Comparison of ENCODE assay signal across 1 cellular context in the genomic region with DNA sequence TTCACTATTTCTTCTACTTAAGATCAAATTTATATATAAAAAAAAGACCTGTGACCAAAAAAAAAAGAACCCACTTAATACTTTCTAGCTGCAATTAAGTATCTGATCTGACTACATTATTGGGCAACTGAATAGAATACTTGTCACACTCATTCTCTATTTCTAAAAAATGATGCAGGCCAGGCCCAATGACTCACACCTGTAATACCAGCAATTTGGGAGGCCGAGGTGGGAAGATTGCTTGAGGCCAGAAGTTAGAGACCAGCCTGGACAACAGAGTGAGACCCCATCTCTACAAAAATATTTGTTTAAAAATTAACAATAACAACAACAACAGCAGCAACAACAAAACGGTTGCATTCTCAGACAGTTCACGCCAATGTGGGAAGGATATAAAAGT.
TF ChIP-seq lines count a peak whose summit lies in the region.

No MANE protein-coding gene starts in this region.

TF ChIP-seq in GM12878, 131 proteins besides CTCF, POLR2A, EP300 and RAD21:
- TF ChIP-seq, protein P1, sequence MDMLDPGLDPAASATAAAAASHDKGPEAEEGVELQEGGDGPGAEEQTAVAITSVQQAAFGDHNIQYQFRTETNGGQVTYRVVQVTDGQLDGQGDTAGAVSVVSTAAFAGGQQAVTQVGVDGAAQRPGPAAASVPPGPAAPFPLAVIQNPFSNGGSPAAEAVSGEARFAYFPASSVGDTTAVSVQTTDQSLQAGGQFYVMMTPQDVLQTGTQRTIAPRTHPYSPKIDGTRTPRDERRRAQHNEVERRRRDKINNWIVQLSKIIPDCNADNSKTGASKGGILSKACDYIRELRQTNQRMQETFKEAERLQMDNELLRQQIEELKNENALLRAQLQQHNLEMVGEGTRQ (IDR thresholded peaks at IDR 0.05; ENCODE audit: borderline replicate concordance, low read depth, low read length), result no peak
- no peak for TF ChIP-seq ZNF207 (IDR thresholded peaks at IDR 0.05; ENCODE audit: borderline replicate concordance)
- TF ChIP-seq HSF1 (IDR thresholded peaks at IDR 0.05; ENCODE audit: low read depth, low read length), result no peak
- no peak for TF ChIP-seq CBFB (IDR thresholded peaks at IDR 0.05; ENCODE audit: low read depth)
- TF ChIP-seq, protein P2, sequence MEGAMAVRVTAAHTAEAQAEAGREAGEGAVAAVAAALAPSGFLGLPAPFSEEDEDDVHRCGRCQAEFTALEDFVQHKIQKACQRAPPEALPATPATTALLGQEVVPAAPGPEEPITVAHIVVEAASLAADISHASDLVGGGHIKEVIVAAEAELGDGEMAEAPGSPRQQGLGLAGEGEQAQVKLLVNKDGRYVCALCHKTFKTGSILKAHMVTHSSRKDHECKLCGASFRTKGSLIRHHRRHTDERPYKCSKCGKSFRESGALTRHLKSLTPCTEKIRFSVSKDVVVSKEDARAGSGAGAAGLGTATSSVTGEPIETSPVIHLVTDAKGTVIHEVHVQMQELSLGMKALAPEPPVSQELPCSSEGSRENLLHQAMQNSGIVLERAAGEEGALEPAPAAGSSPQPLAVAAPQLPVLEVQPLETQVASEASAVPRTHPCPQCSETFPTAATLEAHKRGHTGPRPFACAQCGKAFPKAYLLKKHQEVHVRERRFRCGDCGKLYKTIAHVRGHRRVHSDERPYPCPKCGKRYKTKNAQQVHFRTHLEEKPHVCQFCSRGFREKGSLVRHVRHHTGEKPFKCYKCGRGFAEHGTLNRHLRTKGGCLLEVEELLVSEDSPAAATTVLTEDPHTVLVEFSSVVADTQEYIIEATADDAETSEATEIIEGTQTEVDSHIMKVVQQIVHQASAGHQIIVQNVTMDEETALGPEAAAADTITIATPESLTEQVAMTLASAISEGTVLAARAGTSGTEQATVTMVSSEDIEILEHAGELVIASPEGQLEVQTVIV (IDR thresholded peaks at IDR 0.05; ENCODE audit: borderline replicate concordance, partially characterized antibody), result no peak
- TF ChIP-seq ZBTB11 (CRISPR knock-in tag; IDR thresholded peaks at IDR 0.05), result no peak
- TF ChIP-seq ESRRA (IDR thresholded peaks at IDR 0.05; ENCODE audit: low read length), result no peak
